ENCODE assay signal across 9 cellular contexts in the genomic region with DNA sequence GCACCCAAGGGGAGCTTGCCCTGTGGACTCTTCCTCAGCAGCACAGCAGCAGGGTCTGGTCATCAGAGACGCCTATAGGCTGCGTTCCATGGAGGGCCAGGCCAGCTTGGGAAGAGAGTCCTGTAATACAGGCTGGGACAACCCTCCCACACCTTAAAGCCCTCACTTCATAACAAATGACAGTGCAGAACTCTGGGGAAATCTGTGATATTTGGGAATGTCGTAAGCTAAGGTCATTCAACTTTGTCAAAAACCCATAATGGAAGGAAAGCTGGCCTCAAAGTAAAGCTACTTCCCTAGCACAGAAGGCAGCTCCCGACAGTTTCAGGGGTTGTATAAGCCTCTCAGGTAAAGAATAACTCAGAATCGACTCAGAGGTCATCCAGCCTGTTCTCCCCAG.
"Had no signal": no experiment of that assay in that cellular context is flagged by ENCODE, and none has a peak within 500 bp of the region (broad histone marks: within the 10 kb centered on the region; RNA-seq: fewer than 3 reads in every experiment).

No MANE protein-coding gene starts in this region.

- H3K4me3 ChIP-seq: GM23248, GM23338, HAP-1 had no signal

- H3K27ac ChIP-seq: GM23248 had no signal

- H3K9me3 ChIP-seq: HAP-1 had no signal

- H3K9me3 Mint-ChIP-seq: GM23338, H9, HFFc6 had no signal

- H3K4me2 ChIP-seq: GM23338 had no signal

- H3K4me3 Mint-ChIP-seq: GM23338, H9, HFFc6 had no signal

- DNase-seq: GM23248, GOT3, H7, H9, HCEC 1CT, HFFc6 had no signal

- H3K36me3 ChIP-seq: HAP-1 had no signal

- H2AFZ ChIP-seq: GM23248, GM23338 had no signal

- H3K4me1 ChIP-seq: HAP-1 had no signal

- H3K27ac Mint-ChIP-seq: GM23338, HFFc6 had no signal

- ATAC-seq: GM23338, HCT116 had no signal
